In the genomic region with DNA sequence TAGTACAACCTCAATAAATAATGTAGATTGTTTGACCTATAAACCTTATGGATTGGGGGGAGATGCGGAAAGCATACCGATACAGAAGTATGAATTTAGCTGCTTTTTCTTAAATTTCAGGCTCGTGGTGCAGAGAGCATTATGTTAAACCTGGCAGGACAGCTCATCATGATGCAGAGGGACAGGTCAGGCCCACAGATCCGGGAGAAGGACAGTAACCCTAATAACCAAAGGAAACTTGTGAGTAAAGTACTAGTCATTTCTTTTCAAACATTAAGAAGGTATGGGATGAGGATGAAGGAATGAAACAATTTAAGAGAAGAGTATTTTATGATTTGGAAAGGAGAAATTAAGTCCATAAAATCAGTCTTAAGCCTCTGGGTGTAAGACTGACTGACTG, we compare ENCODE assay signal across 17 cellular contexts.
DNase-seq lines count a peak whose midpoint lies in the region; ATAC-seq lines count a peak whose summit lies in the region.
"Had no signal": no experiment of that assay in that cellular context is flagged by ENCODE, and none has a peak within 500 bp of the region (broad histone marks: within the 10 kb centered on the region; RNA-seq: fewer than 3 reads in every experiment).

No MANE protein-coding gene starts in this region.

- no peaks in the 10 kb centered on the region for H3K27me3 Mint-ChIP-seq in activated naive CD8-positive, alpha-beta T cell
- H3K27me3 Mint-ChIP-seq in activated naive CD8-positive, alpha-beta T cell treated with anti-CD3 and anti-CD28 coated beads for 36 hours = no peaks in the 10 kb centered on the region
- no peaks in the 10 kb centered on the region for H3K27me3 Mint-ChIP-seq in dendritic cell treated with granulocyte-macrophage colony-stimulating factor and Interleukin-4, amounts not matched to agents 40 ng/mL and 50 ng/mL, for 4 days
- no peaks in the 10 kb centered on the region for H3K27me3 Mint-ChIP-seq in naive thymus-derived CD4-positive, alpha-beta T cell

- POLR2A ChIA-PET in naive thymus-derived CD4-positive, alpha-beta T cell (lab: Charles Lee) = no interaction called here

- intact Hi-C loops in dendritic cell treated with granulocyte-macrophage colony-stimulating factor and Interleukin-4, amounts not matched to agents 40 ng/mL and 50 ng/mL, for 4 days (cut with micrococcal nuclease) = no loop called here
- intact Hi-C loops in naive thymus-derived CD4-positive, alpha-beta T cell (cut with micrococcal nuclease) = no loop called here

- no peaks in the 10 kb centered on the region for H3K27me3 ChIP-seq in naive thymus-derived CD4-positive, alpha-beta T cell (ENCODE audit: control insufficient read depth in 2 of 2, insufficient read depth in 2 of 2, low read length in 2 of 2)

- no peak for DNase-seq in activated naive CD8-positive, alpha-beta T cell treated with anti-CD3 and anti-CD28 coated beads for 36 hours
- DNase-seq in LHCN-M2 (ENCODE audit: low read depth) = peak; percentile 32
- DNase-seq in stimulated activated effector memory CD8-positive, alpha-beta T cell treated with anti-CD3 and anti-CD28 coated beads, Interleukin-12 subunit alpha, Interleukin-12 subunit beta, amount 100 ng/mL, for 72 hours (ENCODE audit: low spot score in 2 of 2) = no peak
- no peak for DNase-seq in superior temporal gyrus (ENCODE audit: extremely low spot score)
- no peak for DNase-seq in NCI-H1092 (lab: John Stamatoyannopoulos, UW)
- DNase-seq in naive thymus-derived CD4-positive, alpha-beta T cell = no peak
- DNase-seq: Calu3, DMS79, GDM1, NCI-H1092 treated with DMSO at 0.1 percent for 48 hours, NCI-H1694 treated with DMSO at 0.1 percent for 48 hours, NCI-H446 had no signal

- H3K27ac ChIP-seq in naive thymus-derived CD4-positive, alpha-beta T cell (ENCODE audit: low read depth, low read length) = no peak overlapping the region
- H3K27ac ChIP-seq: A549, SK-N-MC had no signal

- H3K36me3 Mint-ChIP-seq in activated naive CD8-positive, alpha-beta T cell = peaks cover 37% of the 10 kb centered on the region
- peaks cover 51% of the 10 kb centered on the region for H3K36me3 Mint-ChIP-seq in activated naive CD8-positive, alpha-beta T cell treated with anti-CD3 and anti-CD28 coated beads for 36 hours
- peaks cover 100% of the 10 kb centered on the region for H3K36me3 Mint-ChIP-seq in dendritic cell treated with granulocyte-macrophage colony-stimulating factor and Interleukin-4, amounts not matched to agents 40 ng/mL and 50 ng/mL, for 4 days (ENCODE audit: low read depth)
- H3K36me3 Mint-ChIP-seq in stimulated activated effector memory CD8-positive, alpha-beta T cell treated with anti-CD3 and anti-CD28 coated beads, Interleukin-12 subunit alpha, Interleukin-12 subunit beta, amount 100 ng/mL, for 72 hours = peaks cover 88% of the 10 kb centered on the region
- peaks cover 14 to 67% (median 62%) of the 10 kb centered on the region in 5 donors for H3K36me3 Mint-ChIP-seq in naive thymus-derived CD4-positive, alpha-beta T cell

- H3K27ac Mint-ChIP-seq in activated naive CD8-positive, alpha-beta T cell = peak overlapping the region; percentile 47
- no peak overlapping the region for H3K27ac Mint-ChIP-seq in activated naive CD8-positive, alpha-beta T cell treated with anti-CD3 and anti-CD28 coated beads for 36 hours
- peak overlapping the region; percentile 1 for H3K27ac Mint-ChIP-seq in dendritic cell treated with granulocyte-macrophage colony-stimulating factor and Interleukin-4, amounts not matched to agents 40 ng/mL and 50 ng/mL, for 4 days
- H3K27ac Mint-ChIP-seq in stimulated activated effector memory CD8-positive, alpha-beta T cell treated with anti-CD3 and anti-CD28 coated beads, Interleukin-12 subunit alpha, Interleukin-12 subunit beta, amount 100 ng/mL, for 72 hours = peak overlapping the region; percentile 12
- H3K27ac Mint-ChIP-seq in naive thymus-derived CD4-positive, alpha-beta T cell = peak overlapping the region in 4 of 9 donors; percentile 39 to 76 (median 65)

- H3K9me3 Mint-ChIP-seq in activated naive CD8-positive, alpha-beta T cell (ENCODE audit: low read depth) = no peaks in the 10 kb centered on the region
- no peaks in the 10 kb centered on the region for H3K9me3 Mint-ChIP-seq in activated naive CD8-positive, alpha-beta T cell treated with anti-CD3 and anti-CD28 coated beads for 36 hours
- H3K9me3 Mint-ChIP-seq in dendritic cell treated with granulocyte-macrophage colony-stimulating factor and Interleukin-4, amounts not matched to agents 40 ng/mL and 50 ng/mL, for 4 days = no peaks in the 10 kb centered on the region
- H3K9me3 Mint-ChIP-seq in stimulated activated effector memory CD8-positive, alpha-beta T cell treated with anti-CD3 and anti-CD28 coated beads, Interleukin-12 subunit alpha, Interleukin-12 subunit beta, amount 100 ng/mL, for 72 hours = no peaks in the 10 kb centered on the region
- no peaks in the 10 kb centered on the region for H3K9me3 Mint-ChIP-seq in naive thymus-derived CD4-positive, alpha-beta T cell
- H3K9me3 Mint-ChIP-seq: CD14-positive monocyte had no signal

- no peaks in the 10 kb centered on the region for H3K4me1 ChIP-seq in naive thymus-derived CD4-positive, alpha-beta T cell (ENCODE audit: control insufficient read depth in 2 of 2, insufficient read depth in 2 of 2, low read length in 2 of 2)
- H3K4me1 ChIP-seq: A549 had no signal

- CTCF ChIA-PET in naive thymus-derived CD4-positive, alpha-beta T cell (lab: Charles Lee) = interaction anchor here (0.6 kb wide), 1 partner anchor 919 kb away, joined by 3 read pairs; no protein-coding TSS in a partner anchor

- H3K4me3 Mint-ChIP-seq in activated naive CD8-positive, alpha-beta T cell = no peak overlapping the region
- no peak overlapping the region for H3K4me3 Mint-ChIP-seq in activated naive CD8-positive, alpha-beta T cell treated with anti-CD3 and anti-CD28 coated beads for 36 hours
- H3K4me3 Mint-ChIP-seq in dendritic cell treated with granulocyte-macrophage colony-stimulating factor and Interleukin-4, amounts not matched to agents 40 ng/mL and 50 ng/mL, for 4 days = no peak overlapping the region
- H3K4me3 Mint-ChIP-seq in stimulated activated effector memory CD8-positive, alpha-beta T cell treated with anti-CD3 and anti-CD28 coated beads, Interleukin-12 subunit alpha, Interleukin-12 subunit beta, amount 100 ng/mL, for 72 hours = no peak overlapping the region
- no peak overlapping the region for H3K4me3 Mint-ChIP-seq in naive thymus-derived CD4-positive, alpha-beta T cell
- H3K4me3 Mint-ChIP-seq: CD14-positive monocyte had no signal

- no peak for ATAC-seq in stimulated activated effector memory CD8-positive, alpha-beta T cell treated with anti-CD3 and anti-CD28 coated beads, Interleukin-12 subunit alpha, Interleukin-12 subunit beta, amount 100 ng/mL, for 72 hours
- no peak for ATAC-seq in naive thymus-derived CD4-positive, alpha-beta T cell
- ATAC-seq: A549 had no signal

- H3K9me3 ChIP-seq in naive thymus-derived CD4-positive, alpha-beta T cell (ENCODE audit: control insufficient read depth in 2 of 3, low read length in 3 of 3) = no peaks in the 10 kb centered on the region
- H3K9me3 ChIP-seq: A549 had no signal

- peaks cover 5 to 56% (median 8%) of the 10 kb centered on the region in 3 experiments for H3K36me3 ChIP-seq in naive thymus-derived CD4-positive, alpha-beta T cell (ENCODE audit: control insufficient read depth in 2 of 3, insufficient read depth in 3 of 3, low read length in 3 of 3)

- peaks cover 23% of the 10 kb centered on the region for H3K4me1 Mint-ChIP-seq in activated naive CD8-positive, alpha-beta T cell (ENCODE audit: low read depth)
- H3K4me1 Mint-ChIP-seq in activated naive CD8-positive, alpha-beta T cell treated with anti-CD3 and anti-CD28 coated beads for 36 hours = peaks cover 36% of the 10 kb centered on the region
- peaks cover 11% of the 10 kb centered on the region for H3K4me1 Mint-ChIP-seq in dendritic cell treated with granulocyte-macrophage colony-stimulating factor and Interleukin-4, amounts not matched to agents 40 ng/mL and 50 ng/mL, for 4 days (ENCODE audit: low read depth)
- no peaks in the 10 kb centered on the region for H3K4me1 Mint-ChIP-seq in stimulated activated effector memory CD8-positive, alpha-beta T cell treated with anti-CD3 and anti-CD28 coated beads, Interleukin-12 subunit alpha, Interleukin-12 subunit beta, amount 100 ng/mL, for 72 hours
- H3K4me1 Mint-ChIP-seq in naive thymus-derived CD4-positive, alpha-beta T cell = peaks cover 2 to 36% (median 14%) of the 10 kb centered on the region in 7 donors
- H3K4me1 Mint-ChIP-seq: CD14-positive monocyte had no signal

- H3K4me3 ChIP-seq in naive thymus-derived CD4-positive, alpha-beta T cell (ENCODE audit: low read length) = no peak overlapping the region
- H3K4me3 ChIP-seq: A549, SK-N-MC had no signal
